In the genomic region with DNA sequence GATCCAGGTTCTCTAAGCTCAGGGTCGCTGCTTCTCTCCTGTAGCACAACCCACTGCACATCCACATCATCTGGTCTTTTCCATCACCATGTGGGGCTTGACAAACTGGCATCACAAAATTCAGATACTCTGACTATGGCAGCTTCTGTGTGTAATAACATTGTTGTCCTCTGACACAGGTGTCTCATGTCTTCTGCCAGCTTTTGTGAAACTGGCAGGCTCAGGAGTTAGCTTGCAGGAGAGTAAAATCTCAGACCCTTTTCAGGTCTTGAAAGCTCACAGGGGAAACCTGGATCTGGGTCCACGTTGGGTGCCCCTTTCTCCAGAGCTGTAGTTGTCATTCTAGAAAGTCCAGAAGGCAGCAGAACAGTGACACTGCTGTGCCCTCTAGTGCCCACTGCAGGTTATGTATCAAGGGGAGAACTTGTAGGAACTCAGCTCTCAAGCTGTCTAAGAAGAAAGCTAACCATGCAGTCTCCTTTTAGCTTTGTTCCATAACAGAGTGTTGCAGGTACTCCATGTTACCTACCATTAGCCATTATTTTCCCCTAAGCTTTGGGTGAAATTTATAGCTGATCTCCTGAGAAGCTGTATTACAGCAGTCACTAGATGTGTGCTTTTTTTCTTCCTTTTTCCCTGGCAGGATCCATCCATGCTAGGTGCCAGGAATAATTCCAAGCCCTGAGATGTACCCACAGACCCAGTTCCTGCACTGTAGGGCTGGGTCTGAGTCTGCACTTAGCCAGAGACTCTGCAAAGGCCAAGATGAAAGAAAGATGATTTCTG, we compare ENCODE assay signal across 8 cellular contexts.
DNase-seq lines count a peak whose midpoint lies in the region; ATAC-seq and TF ChIP-seq lines count a peak whose summit lies in the region.

No MANE protein-coding gene starts in this region.

- H3K27ac ChIP-seq in PC-3 (ENCODE audit: low read length) (no peak overlapping the region), right cardiac atrium (ENCODE audit: low read length) (no peak overlapping the region)

- H3K4me2 ChIP-seq in PC-3 (ENCODE audit: low read length), result no peak overlapping the region

- DNase-seq in DMS114 treated with DMSO at 0.1 percent for 48 hours (lab: John Stamatoyannopoulos, UW; ENCODE audit: unreplicated experiment) (peak; percentile 41), HEK293T (ENCODE audit: extremely low spot score) (peak; percentile 10), PC-3 (peak; percentile 97), right cardiac atrium (peak in 1 of 3 donors; percentile 52), ureter (ENCODE audit: low spot score) (no peak), NCI-H2107 treated with DMSO at 0.1 percent for 48 hours (lab: John Stamatoyannopoulos, UW; ENCODE audit: unreplicated experiment) (no peak)
- no peak for DNase-seq in stimulated activated CD4-positive, alpha-beta T cell treated with anti-CD3 and anti-CD28 coated beads, Interleukin-4, amount 100 ng/mL, for 1 hour
- no peak for DNase-seq in stimulated activated CD4-positive, alpha-beta T cell treated with anti-CD3 and anti-CD28 coated beads, Interleukin-2, amount 100 ng/mL, for 24 hours

- H3K9ac ChIP-seq in PC-3 (ENCODE audit: low read length), result no peak overlapping the region

- peak; percentile 100 for TF ChIP-seq CTCF in PC-3 (conservative IDR thresholded peaks at IDR 0.05; ENCODE audit: low read depth, low read length)

- BruUV-seq in PC-3 (replicated peaks; lab: Mats Ljungman, UMichigan), result no TSS peak

- no peaks in the 10 kb centered on the region for H3K79me2 ChIP-seq in PC-3 (ENCODE audit: low read length)

- H2AFZ ChIP-seq in PC-3 (ENCODE audit: low read length), result peak overlapping the region; percentile 12

- H3K9me3 ChIP-seq in PC-3 (ENCODE audit: low read length) (no peaks in the 10 kb centered on the region), right cardiac atrium (ENCODE audit: control insufficient read depth, low read length) (no peaks in the 10 kb centered on the region)

- no peaks in the 10 kb centered on the region for H4K20me1 ChIP-seq in PC-3 (ENCODE audit: low read length)

- peaks cover 7% of the 10 kb centered on the region; the same call in 1 of the 2 replicates for H3K36me3 ChIP-seq in PC-3 (ENCODE audit: low read depth, low read length)

- ATAC-seq in PC-3 (peak; percentile 92), right cardiac atrium (peak; percentile 55 to 76)

- H3K4me1 ChIP-seq in PC-3 (ENCODE audit: insufficient read depth, low read length), result peaks cover 12% of the 10 kb centered on the region; the same call in 1 of the 2 replicates
- H3K4me1 ChIP-seq in right cardiac atrium (ENCODE audit: control insufficient read depth, insufficient read depth, low read length), result no peaks in the 10 kb centered on the region

- no peaks in the 10 kb centered on the region for H3K9me2 ChIP-seq in PC-3 (replicated peaks; ENCODE audit: low read length)

- CTCF ChIA-PET in HEK293T (lab: Yijun Ruan, JAX), result interaction anchor here (0.6 to 1.1 kb wide), 2 partner anchors 17 to 229 kb away, joined by 3 to 6 read pairs; no protein-coding TSS in a partner anchor
- CTCF ChIA-PET in PC-3 (lab: Charles Lee), result interaction anchor here (0.5 to 1.5 kb wide), 28 partner anchors 16 to 322 kb away, joined by 3 to 30 read pairs (median 5); no protein-coding TSS in a partner anchor

- H3K4me3 ChIP-seq in PC-3 (ENCODE audit: low read length) (no peak overlapping the region), right cardiac atrium (ENCODE audit: low read length) (no peak overlapping the region)

- POLR2A ChIA-PET in HEK293T (lab: Yijun Ruan, JAX) (no interaction called here), PC-3 (lab: Charles Lee; ENCODE audit: unreplicated experiment) (interaction anchor here (0.6 to 0.7 kb wide), 2 partner anchors 22 to 225 kb away, joined by 3 read pairs; no protein-coding TSS in a partner anchor)

- intact Hi-C loops in PC-3 (cut with micrococcal nuclease), result loop anchor here (1.0 to 2.0 kb wide), 7 partner anchors 35 to 854 kb away; no protein-coding TSS in a partner anchor
- intact Hi-C loops in right cardiac atrium (cut with DNase I), result loop anchor here in 2 of 4 donors (5.0 to 10.0 kb wide), 2 partner anchors 317 to 320 kb away; no protein-coding TSS in a partner anchor

- H3F3A ChIP-seq in PC-3 (ENCODE audit: low read length, unreplicated experiment), result no peaks in the 10 kb centered on the region

- WGBS in right cardiac atrium, result 12% methylated on average over 2 of the region's 2 CpGs

- H3K27me3 ChIP-seq in PC-3 (ENCODE audit: low read length) (no peaks in the 10 kb centered on the region), right cardiac atrium (ENCODE audit: control insufficient read depth, insufficient read depth) (no peaks in the 10 kb centered on the region)

TF ChIP-seq in HEK293T, 16 proteins besides CTCF, POLR2A, EP300 and RAD21:
- TF ChIP-seq NFRKB (IDR thresholded peaks at IDR 0.05) (no peak), ZNF384 (IDR thresholded peaks at IDR 0.05) (no peak), SUZ12 (IDR thresholded peaks at IDR 0.05) (no peak), CTBP1 (IDR thresholded peaks at IDR 0.05; ENCODE audit: borderline replicate concordance) (no peak)
- TF ChIP-seq, protein P1, sequence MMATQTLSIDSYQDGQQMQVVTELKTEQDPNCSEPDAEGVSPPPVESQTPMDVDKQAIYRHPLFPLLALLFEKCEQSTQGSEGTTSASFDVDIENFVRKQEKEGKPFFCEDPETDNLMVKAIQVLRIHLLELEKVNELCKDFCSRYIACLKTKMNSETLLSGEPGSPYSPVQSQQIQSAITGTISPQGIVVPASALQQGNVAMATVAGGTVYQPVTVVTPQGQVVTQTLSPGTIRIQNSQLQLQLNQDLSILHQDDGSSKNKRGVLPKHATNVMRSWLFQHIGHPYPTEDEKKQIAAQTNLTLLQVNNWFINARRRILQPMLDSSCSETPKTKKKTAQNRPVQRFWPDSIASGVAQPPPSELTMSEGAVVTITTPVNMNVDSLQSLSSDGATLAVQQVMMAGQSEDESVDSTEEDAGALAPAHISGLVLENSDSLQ (IDR thresholded peaks at IDR 0.05), result no peak

Comparison
In these comparisons a context has a peak if more than half of its experiments do, and no peak if none do; other contexts are left out.
1. DNase-seq: peak in DMS114 treated with DMSO at 0.1 percent for 48 hours (single experiment), HEK293T (single experiment) and PC-3 (single experiment); none in ureter (single experiment), stimulated activated CD4-positive, alpha-beta T cell treated with anti-CD3 and anti-CD28 coated beads, Interleukin-4, amount 100 ng/mL, for 1 hour (single experiment), stimulated activated CD4-positive, alpha-beta T cell treated with anti-CD3 and anti-CD28 coated beads, Interleukin-2, amount 100 ng/mL, for 24 hours (0 of 2) and NCI-H2107 treated with DMSO at 0.1 percent for 48 hours (single experiment).